Comparison of ENCODE assay signal across 19 cellular contexts in genomic region chr19:13639342-13639929, GRCh38.
DNase-seq lines count a peak whose midpoint lies in the region; ATAC-seq, FAIRE-seq and TF ChIP-seq lines count a peak whose summit lies in the region.
"Had no signal": no experiment of that assay in that cellular context is flagged by ENCODE, and none has a peak within 500 bp of the region (broad histone marks: within the 10 kb centered on the region; RNA-seq: fewer than 3 reads in every experiment).

No MANE protein-coding gene starts in this region.

- H3K27ac ChIP-seq in HepG2 (ENCODE audit: extremely low read length, insufficient read depth, low read length) = no peak overlapping the region
- H3K27ac ChIP-seq in right lobe of liver = no peak overlapping the region
- no peak overlapping the region for H3K27ac ChIP-seq in IMR-90 (ENCODE audit: insufficient read depth, low read length)
- H3K27ac ChIP-seq in H1 (ENCODE audit: low read depth, low read length) = no peak overlapping the region
- no peak overlapping the region for H3K27ac ChIP-seq in dorsolateral prefrontal cortex

- no peaks in the 10 kb centered on the region for H3K9me1 ChIP-seq in IMR-90 (ENCODE audit: insufficient read depth, low read length)

- CTCF ChIA-PET in HepG2 (lab: Yijun Ruan, JAX; ENCODE audit: low intra/inter-chr PET ratio, low total read pairs) = no interaction called here
- CTCF ChIA-PET in IMR-90 (lab: Yijun Ruan, JAX) = interaction anchor here (0.6 kb wide), 1 partner anchor 50 kb away, joined by 3 read pairs; no protein-coding TSS in a partner anchor
- CTCF ChIA-PET in H1 (lab: Charles Lee; ENCODE audit: partially characterized antibody) = interaction anchor here (1.0 to 1.2 kb wide), 2 partner anchors 11 to 13 kb away, joined by 3 read pairs; no protein-coding TSS in a partner anchor

- H4K20me1 ChIP-seq in HepG2 (ENCODE audit: insufficient read depth, low read length) (no peaks in the 10 kb centered on the region), IMR-90 (ENCODE audit: insufficient read depth, low read length) (no peaks in the 10 kb centered on the region), H1 (replicated peaks in 1 of 2; ENCODE audit: control insufficient read depth in 1 of 2, insufficient read depth in 2 of 2, low read length in 2 of 2) (no peaks in the 10 kb centered on the region)

- H3K4me1 ChIP-seq in HepG2 (ENCODE audit: insufficient read depth, low read length) (no peaks in the 10 kb centered on the region), right lobe of liver (no peaks in the 10 kb centered on the region), IMR-90 (ENCODE audit: control insufficient read depth, insufficient read depth, low read length) (peaks cover 1% of the 10 kb centered on the region; the same call in 1 of the 2 replicates), H1 (replicated peaks in 1 of 4; ENCODE audit: control insufficient read depth in 3 of 4, insufficient read depth in 4 of 4, low read length in 3 of 4) (no peaks in the 10 kb centered on the region)
- H3K4me1 ChIP-seq: HAP-1 had no signal

- H3K56ac ChIP-seq in IMR-90 (ENCODE audit: extremely low read depth, insufficient read depth, low read length) (no peak overlapping the region; the same call in 1 of the 2 replicates), H1 (replicated peaks; ENCODE audit: insufficient read length, low read depth, low read length) (no peak overlapping the region)

- H2BK120ac ChIP-seq in IMR-90 (ENCODE audit: low read depth, low read length) = no peak overlapping the region
- no peak overlapping the region for H2BK120ac ChIP-seq in H1 (replicated peaks; ENCODE audit: low read depth, low read length)

- H3K23me2 ChIP-seq in H1 (ENCODE audit: low read depth, low read length) = no peaks in the 10 kb centered on the region

- H2BK5ac ChIP-seq in IMR-90 (ENCODE audit: low read depth, low read length, poor library complexity, severe bottlenecking) (no peak overlapping the region), H1 (ENCODE audit: low read depth, low read length) (no peak overlapping the region)

- H2BK12ac ChIP-seq in H1 (ENCODE audit: low read depth, low read length) = no peak overlapping the region

- H3K79me2 ChIP-seq in HepG2 (ENCODE audit: insufficient read depth, low read length) = no peaks in the 10 kb centered on the region
- no peaks in the 10 kb centered on the region for H3K79me2 ChIP-seq in H1 (ENCODE audit: control insufficient read depth in 1 of 2, insufficient read depth in 2 of 2, low read length in 2 of 2)

- H3K4me3 ChIP-seq in HepG2 (replicated peaks in 1 of 3; ENCODE audit: insufficient read depth in 1 of 3, low read depth in 2 of 3, low read length in 3 of 3) (no peak overlapping the region), right lobe of liver (no peak overlapping the region), IMR-90 (ENCODE audit: insufficient read depth, low read depth, low read length) (no peak overlapping the region), H1 (ENCODE audit: extremely low read depth in 1 of 4, insufficient read depth in 2 of 4, low read depth in 3 of 4, low read length in 4 of 4) (no peak overlapping the region), dorsolateral prefrontal cortex (no peak overlapping the region)
- H3K4me3 ChIP-seq: GM23338, HAP-1 had no signal

- no peak for TF ChIP-seq RAD21 in HepG2 (CRISPR knock-in tag; IDR thresholded peaks at IDR 0.05)
- no peak for TF ChIP-seq RAD21 in IMR-90 (IDR thresholded peaks at IDR 0.05; ENCODE audit: low read length)
- no peak for TF ChIP-seq RAD21 in H1 (IDR thresholded peaks at IDR 0.05 in 1 of 2, conservative IDR thresholded peaks at IDR 0.05 in 1 of 2; ENCODE audit: low read depth in 2 of 2, low read length in 2 of 2)

- H4K5ac ChIP-seq in IMR-90 (ENCODE audit: low read depth, low read length) (no peak overlapping the region), H1 (ENCODE audit: insufficient read length, low read depth, low read length) (no peak overlapping the region)

- H4K91ac ChIP-seq in IMR-90 (ENCODE audit: insufficient read depth, low read depth, low read length) (no peak overlapping the region), H1 (replicated peaks; ENCODE audit: insufficient read length, low read length) (no peak overlapping the region)

- H3K18ac ChIP-seq in IMR-90 (ENCODE audit: low read depth, low read length) (no peak overlapping the region), H1 (ENCODE audit: extremely low read depth, low read length) (no peak overlapping the region)

- TF ChIP-seq CTCF in HepG2 (CRISPR knock-in tag; IDR thresholded peaks at IDR 0.05) = no peak
- no peak for TF ChIP-seq CTCF in right lobe of liver (IDR thresholded peaks at IDR 0.05)
- no peak for TF ChIP-seq CTCF in IMR-90 (conservative IDR thresholded peaks at IDR 0.05; ENCODE audit: low read depth, low read length)
- no peak for TF ChIP-seq CTCF in H1 (IDR thresholded peaks at IDR 0.05; ENCODE audit: control extremely low read depth in 1 of 3, insufficient read depth in 1 of 3, low read depth in 1 of 3, low read length in 3 of 3)
- no peak for TF ChIP-seq CTCF in dorsolateral prefrontal cortex (IDR thresholded peaks at IDR 0.05 in 54 of 56, conservative IDR thresholded peaks at IDR 0.05 in 2 of 56; ENCODE audit: low read depth in 1 of 56, partially characterized antibody in 56 of 56)

- H3K79me1 ChIP-seq in IMR-90 (ENCODE audit: low read depth in 1 of 2, low read length in 2 of 2) (no peaks in the 10 kb centered on the region), H1 (ENCODE audit: low read depth, low read length) (no peaks in the 10 kb centered on the region)

- H3K23ac ChIP-seq in IMR-90 (ENCODE audit: low read depth, low read length) = no peak overlapping the region
- H3K23ac ChIP-seq in H1 (ENCODE audit: insufficient read length) = no peak overlapping the region

- H3K27me3 ChIP-seq in HepG2 (ENCODE audit: control insufficient read depth in 1 of 2, insufficient read depth in 2 of 2, low read length in 2 of 2) = no peaks in the 10 kb centered on the region
- no peaks in the 10 kb centered on the region for H3K27me3 ChIP-seq in right lobe of liver
- no peaks in the 10 kb centered on the region for H3K27me3 ChIP-seq in IMR-90 (ENCODE audit: control insufficient read depth, insufficient read depth, low read length)
- no peaks in the 10 kb centered on the region for H3K27me3 ChIP-seq in H1 (replicated peaks in 1 of 4; ENCODE audit: control insufficient read depth in 3 of 4, extremely low read depth in 1 of 4, insufficient read depth in 3 of 4, low read length in 3 of 4)
- peaks cover 0 to 4% (median 0%) of the 10 kb centered on the region in 45 donors for H3K27me3 ChIP-seq in dorsolateral prefrontal cortex

- H2AK5ac ChIP-seq in IMR-90 (ENCODE audit: low read depth, low read length) = 0 out of 2 replicates have a peak overlapping the region, but pooled peaks have one; percentile 1
- no peak overlapping the region for H2AK5ac ChIP-seq in H1 (ENCODE audit: low read depth, low read length)

- no peak overlapping the region for H3K4me2 ChIP-seq in HepG2 (ENCODE audit: low read depth, low read length)
- H3K4me2 ChIP-seq in IMR-90 (ENCODE audit: low read depth, low read length) = no peak overlapping the region
- no peak overlapping the region for H3K4me2 ChIP-seq in H1 (ENCODE audit: insufficient read depth in 1 of 2, low read depth in 2 of 2, low read length in 2 of 2)
- H3K4me2 ChIP-seq: GM23338 had no signal

- H2AFZ ChIP-seq in HepG2 (ENCODE audit: low read length) = no peak overlapping the region
- no peak overlapping the region for H2AFZ ChIP-seq in IMR-90 (replicated peaks; ENCODE audit: low read length, poor library complexity)
- H2AFZ ChIP-seq in H1 (ENCODE audit: low read length) = no peak overlapping the region
- H2AFZ ChIP-seq: GM23338 had no signal

- H2BK15ac ChIP-seq in IMR-90 (ENCODE audit: low read depth, low read length) = peak overlapping the region; percentile 27; the same call in 1 of the 3 replicates
- H2BK15ac ChIP-seq in H1 (ENCODE audit: low read length) = no peak overlapping the region

- no peak overlapping the region for H2AK9ac ChIP-seq in IMR-90 (replicated peaks; ENCODE audit: low read depth, low read length, poor library complexity)

- no peaks in the 10 kb centered on the region for H3K9me3 ChIP-seq in HepG2 (ENCODE audit: low read length)
- H3K9me3 ChIP-seq in right lobe of liver = no peaks in the 10 kb centered on the region
- H3K9me3 ChIP-seq in IMR-90 (ENCODE audit: control insufficient read depth, insufficient read depth, low read length) = peaks cover 9% of the 10 kb centered on the region
- 0 out of 4 replicates have a peak, but pooled peaks cover 0 to 2% of the 10 kb centered on the region in 2 experiments for H3K9me3 ChIP-seq in H1 (ENCODE audit: insufficient read depth in 2 of 2, low read depth in 1 of 2, low read length in 1 of 2)
- H3K9me3 ChIP-seq: HAP-1 had no signal

- H3K9ac ChIP-seq in HepG2 (ENCODE audit: insufficient read depth, low read depth, low read length) (no peak overlapping the region), IMR-90 (ENCODE audit: low read depth, low read length) (no peak overlapping the region), H1 (replicated peaks in 1 of 4; ENCODE audit: extremely low read depth in 1 of 4, low read depth in 3 of 4, low read length in 3 of 4) (no peak overlapping the region)

- DNase-seq in HepG2 (ENCODE audit: low spot score) = no peak
- no peak for DNase-seq in right lobe of liver
- DNase-seq in IMR-90 = no peak
- DNase-seq in H1 (ENCODE audit: low read depth in 1 of 2, low spot score in 2 of 2) = no peak
- no peak for DNase-seq in dorsolateral prefrontal cortex
- no peak for DNase-seq in activated naive CD4-positive, alpha-beta T cell treated with anti-CD3 and anti-CD28 coated beads, Interleukin-2, amount 50 U/mL, for 16 hours
- DNase-seq: C1 segment of cervical spinal cord; Calu3; CD4-positive, alpha-beta memory T cell; COR-L47; DMS53; DMS79 treated with DMSO at 0.1 percent for 48 hours; GF-D8 had no signal

- no peak overlapping the region for H4K8ac ChIP-seq in IMR-90 (ENCODE audit: low read depth in 2 of 2, low read length in 2 of 2)
- H4K8ac ChIP-seq in H1 (ENCODE audit: extremely low read depth, insufficient read depth, low read length) = no peak overlapping the region

- no peak for ATAC-seq in HepG2
- ATAC-seq in right lobe of liver = no peak
- no peak for ATAC-seq in IMR-90 (ENCODE audit: low read depth)
- no peak for ATAC-seq in HG02970 (IDR thresholded peaks at IDR 0.05; ENCODE audit: low FRiP score, unreplicated experiment)
- ATAC-seq: GM23338 had no signal

- no peak for FAIRE-seq in HepG2 (lab: Jason Lieb, UNC)
- no peak for FAIRE-seq in H1 (lab: Jason Lieb, UNC)
- FAIRE-seq: GM12891, GM18507, H54 had no signal

- dilution Hi-C loops in IMR-90 (cut with HindIII; ENCODE audit: low sequenced_read_pairs, unreplicated experiment) = no loop called here

- BruUV-seq in HepG2 (replicated peaks; lab: Mats Ljungman, UMichigan) (no TSS peak), IMR-90 (replicated peaks; lab: Mats Ljungman, UMichigan) (no TSS peak)

- 36% methylated on average over 7 of the region's 7 CpGs for WGBS in HepG2 (ENCODE audit: low lambda C conversion rate)
- WGBS in right lobe of liver (ENCODE audit: insufficient coverage, low coverage, low lambda C conversion rate, missing lambda C conversion rate) = 55% methylated on average over 6 of the region's 7 CpGs
- WGBS in IMR-90 (ENCODE audit: extremely low coverage in 2 of 2, insufficient read length in 1 of 2), 2 experiments = 54% methylated on average over 2 of the region's 7 CpGs; no CpG with 5 or more reads in 1 of the 2 experiments
- 89% methylated on average over 7 of the region's 7 CpGs; no CpG with 5 or more reads in 1 of the 2 experiments for WGBS in H1 (ENCODE audit: extremely low coverage in 1 of 2, insufficient coverage in 1 of 2, insufficient read length in 1 of 2, insufficient replicate concordance in 2 of 2, low coverage in 1 of 2, low lambda C conversion rate in 2 of 2, missing lambda C conversion rate in 1 of 2), 2 experiments

- H3K4ac ChIP-seq in IMR-90 (ENCODE audit: low read depth, low read length) = no peak overlapping the region
- H3K4ac ChIP-seq in H1 (replicated peaks; ENCODE audit: insufficient read length, low read depth, low read length) = no peak overlapping the region

- in situ Hi-C loops in HepG2 (cut with HindIII; ENCODE audit: extremely low pct_ligation_motif_present, low pct_unique_long_range_greater_than_20kb) (no loop called here), IMR-90 (cut with MboI; ENCODE audit: low sequenced_read_pairs) (no loop called here)

- no peak for TF ChIP-seq EP300 in HepG2 (IDR thresholded peaks at IDR 0.05; ENCODE audit: low read depth in 2 of 2, low read length in 2 of 2)
- no peak for TF ChIP-seq EP300 in HepG2 (CRISPR knock-in tag; IDR thresholded peaks at IDR 0.05; ENCODE audit: borderline replicate concordance)
- no peak for TF ChIP-seq EP300 in H1 (IDR thresholded peaks at IDR 0.05; ENCODE audit: borderline replicate concordance in 1 of 2, low read depth in 2 of 2, low read length in 2 of 2)

- H3K14ac ChIP-seq in IMR-90 (replicated peaks; ENCODE audit: low read depth, low read length) = no peak overlapping the region
- no peak overlapping the region for H3K14ac ChIP-seq in H1 (ENCODE audit: insufficient read length)

- H2BK20ac ChIP-seq in IMR-90 (ENCODE audit: low read depth, low read length) = 0 out of 2 replicates have a peak overlapping the region, but pooled peaks have one; percentile 18
- H2BK20ac ChIP-seq in H1 (ENCODE audit: low read length) = no peak overlapping the region

- no peaks in the 10 kb centered on the region for H3K36me3 ChIP-seq in HepG2 (replicated peaks in 1 of 2; ENCODE audit: control insufficient read depth in 1 of 2, insufficient read depth in 2 of 2, low read length in 2 of 2)
- no peaks in the 10 kb centered on the region for H3K36me3 ChIP-seq in right lobe of liver
- H3K36me3 ChIP-seq in IMR-90 (ENCODE audit: control insufficient read depth, insufficient read depth, low read length) = no peaks in the 10 kb centered on the region
- no peaks in the 10 kb centered on the region for H3K36me3 ChIP-seq in H1 (ENCODE audit: control insufficient read depth in 2 of 4, insufficient read depth in 4 of 4, low read length in 3 of 4)
- H3K36me3 ChIP-seq: HAP-1 had no signal

- POLR2A ChIA-PET in HepG2 (lab: Yijun Ruan, JAX) = no interaction called here
- POLR2A ChIA-PET in IMR-90 (lab: Charles Lee; ENCODE audit: unreplicated experiment) = no interaction called here
- POLR2A ChIA-PET in H1 (lab: Charles Lee; ENCODE audit: partially characterized antibody) = no interaction called here

- intact Hi-C loops in HepG2 (cut with micrococcal nuclease; ENCODE audit: unreplicated experiment) = no loop called here
- intact Hi-C loops in right lobe of liver (cut with DNase I) = no loop called here
- intact Hi-C loops in IMR-90 (cut with micrococcal nuclease) = no loop called here
- intact Hi-C loops in dorsolateral prefrontal cortex (cut with DNase I) = no loop called here

- TF ChIP-seq POLR2A in HepG2 (IDR thresholded peaks at IDR 0.05; ENCODE audit: insufficient read depth in 1 of 2, low read depth in 2 of 2, low read length in 2 of 2) = no peak
- no peak for TF ChIP-seq POLR2A in right lobe of liver (IDR thresholded peaks at IDR 0.05)
- no peak for TF ChIP-seq POLR2A in IMR-90 (IDR thresholded peaks at IDR 0.05; ENCODE audit: low read depth, low read length)
- TF ChIP-seq POLR2A in H1 (IDR thresholded peaks at IDR 0.05; ENCODE audit: control extremely low read depth in 1 of 2, low read depth in 2 of 2, low read length in 2 of 2) = no peak

Comparison
In these comparisons a context has a peak if more than half of its experiments do, and no peak if none do; other contexts are left out.
1. Of the 41 proteins assayed by ChIP-seq in both HepG2 and H1: peak only in HepG2: none; only in H1: KDM1A; in both: none; in neither: 40.